Comparison of ENCODE assay signal across 8 cellular contexts in genomic region chr22:21632237-21632895, GRCh38. TPM values are rescaled to one million over a fixed set of nuclear protein-coding genes. Genes with fewer than 3 reads are reported as not detected.
DNase-seq lines count a peak whose midpoint lies in the region; ATAC-seq lines count a peak whose summit lies in the region.

Gene CCDC116 (plus strand): TSS chr22:21632760. CDS start chr22:21633182, 422 bp downstream.

- H2AK5ac ChIP-seq in neuronal stem cell (ENCODE audit: low read depth, low read length) (peak within 1 kb of the TSS; percentile 81), mesenchymal stem cell (ENCODE audit: low read length, severe bottlenecking) (no peak within 1 kb of the TSS)

- H3K9ac ChIP-seq in neuronal stem cell (ENCODE audit: low read depth, low read length, poor library complexity) (no peak within 1 kb of the TSS), mesenchymal stem cell (ENCODE audit: low read length) (no peak within 1 kb of the TSS)

- H2BK15ac ChIP-seq in neuronal stem cell (ENCODE audit: low read length) (no peak within 1 kb of the TSS), mesenchymal stem cell (ENCODE audit: low read depth, poor library complexity, severe bottlenecking) (no peak within 1 kb of the TSS)

- H3K4me3 ChIP-seq in neuronal stem cell (ENCODE audit: low read length in 2 of 2) (no peak within 1 kb of the TSS), mesenchymal stem cell (ENCODE audit: insufficient read depth in 1 of 2, low read depth in 1 of 2, low read length in 2 of 2) (no peak within 1 kb of the TSS)

- H2BK12ac ChIP-seq in neuronal stem cell (ENCODE audit: low read length) (peak within 1 kb of the TSS; percentile 41), mesenchymal stem cell (ENCODE audit: low read length in 2 of 2) (no peak within 1 kb of the TSS)

- H3K14ac ChIP-seq in neuronal stem cell (ENCODE audit: low read length) (peak within 1 kb of the TSS; percentile 71), mesenchymal stem cell (ENCODE audit: low read length in 2 of 2) (no peak within 1 kb of the TSS)

- H3K18ac ChIP-seq in neuronal stem cell (ENCODE audit: low read length): peak within 1 kb of the TSS; percentile 76
- no peak within 1 kb of the TSS for H3K18ac ChIP-seq in mesenchymal stem cell (ENCODE audit: low read depth in 1 of 2, low read length in 2 of 2)

- H2AFZ ChIP-seq in neuronal stem cell (ENCODE audit: low read length) (no peak within 1 kb of the TSS), mesenchymal stem cell (ENCODE audit: low read depth, low read length) (no peak within 1 kb of the TSS)

- H3K23ac ChIP-seq in neuronal stem cell (ENCODE audit: low read depth, low read length, poor library complexity) (peak within 1 kb of the TSS; percentile 100), mesenchymal stem cell (ENCODE audit: low read length in 2 of 2) (no peak within 1 kb of the TSS)

- H4K8ac ChIP-seq in neuronal stem cell (ENCODE audit: low read depth, low read length) (peak within 1 kb of the TSS; percentile 17), mesenchymal stem cell (ENCODE audit: low read length) (no peak within 1 kb of the TSS)

- ATAC-seq in HG03571 (IDR thresholded peaks at IDR 0.05; ENCODE audit: unreplicated experiment): no peak
- no peak for ATAC-seq in esophagus mucosa
- ATAC-seq in HG02981 (IDR thresholded peaks at IDR 0.05; ENCODE audit: unreplicated experiment): no peak

- H3K79me1 ChIP-seq in neuronal stem cell (ENCODE audit: low read depth, low read length) (peaks cover 14% of the 10 kb centered on the region), mesenchymal stem cell (replicated peaks; ENCODE audit: low read length, poor library complexity, severe bottlenecking) (peaks cover 11% of the 10 kb centered on the region)

- H3K4me2 ChIP-seq in neuronal stem cell (ENCODE audit: insufficient read depth, low read length, poor library complexity, severe bottlenecking): no peak within 1 kb of the TSS
- H3K4me2 ChIP-seq in mesenchymal stem cell (ENCODE audit: low read length, poor library complexity, severe bottlenecking): no peak within 1 kb of the TSS

- H3K36me3 ChIP-seq in neuronal stem cell (replicated peaks in 1 of 2; ENCODE audit: control insufficient read depth in 2 of 2, insufficient read depth in 2 of 2, low read length in 2 of 2): peaks cover 4 to 13% of the 10 kb centered on the region in 2 donors
- H3K36me3 ChIP-seq in mesenchymal stem cell (ENCODE audit: control insufficient read depth in 1 of 2, insufficient read depth in 2 of 2, low read depth in 1 of 2, low read length in 2 of 2): peaks cover 0 to 14% of the 10 kb centered on the region in 2 experiments

- peaks cover 0 to 2% (median 0%) of the 10 kb centered on the region in 3 experiments for H3K27me3 ChIP-seq in neuronal stem cell (ENCODE audit: control insufficient read depth in 3 of 3, insufficient read depth in 3 of 3, low read depth in 1 of 3, low read length in 3 of 3)
- H3K27me3 ChIP-seq in mesenchymal stem cell (ENCODE audit: control insufficient read depth in 1 of 2, insufficient read depth in 1 of 2, low read length in 2 of 2): peaks cover 0 to 4% of the 10 kb centered on the region in 2 experiments

- DNase-seq in D341Med (ENCODE audit: low spot score): peak; percentile 39
- DNase-seq in NCI-H526 treated with DMSO at 0.1 percent for 48 hours (lab: John Stamatoyannopoulos, UW): peak; percentile 22
- DNase-seq in activated T-cell treated with anti-CD3 and anti-CD28 coated beads for 24 hours (ENCODE audit: low read depth): peak; percentile 46
- no peak for DNase-seq in neuronal stem cell (ENCODE audit: low spot score)
- no peak for DNase-seq in mesenchymal stem cell

- H2BK5ac ChIP-seq in neuronal stem cell (ENCODE audit: low read length): peak within 1 kb of the TSS; percentile 66
- H2BK5ac ChIP-seq in mesenchymal stem cell (ENCODE audit: low read depth, low read length, poor library complexity, severe bottlenecking): no peak within 1 kb of the TSS

- no CpG with 5 or more reads among the region's 27 CpGs for WGBS in neuronal stem cell (ENCODE audit: extremely low coverage in 2 of 2, insufficient read length in 2 of 2, insufficient replicate concordance in 1 of 2), 2 donors
- WGBS in mesenchymal stem cell: 88% methylated on average over 27 of the region's 27 CpGs

- H3K4me1 ChIP-seq in neuronal stem cell (ENCODE audit: control insufficient read depth in 2 of 2, insufficient read depth in 1 of 2, low read depth in 1 of 2, low read length in 2 of 2) (peaks cover 7 to 8% of the 10 kb centered on the region in 2 donors), mesenchymal stem cell (ENCODE audit: control insufficient read depth, insufficient read depth, low read depth, low read length) (peaks cover 12% of the 10 kb centered on the region)

- H3K4ac ChIP-seq in neuronal stem cell (ENCODE audit: low read length): no peak within 1 kb of the TSS
- no peak within 1 kb of the TSS for H3K4ac ChIP-seq in mesenchymal stem cell (ENCODE audit: low read depth in 1 of 2, low read length in 2 of 2)

- peaks cover 0 to 5% of the 10 kb centered on the region in 2 donors for H3K9me3 ChIP-seq in neuronal stem cell (replicated peaks in 1 of 2; ENCODE audit: control insufficient read depth in 2 of 2, insufficient read depth in 1 of 2, low read depth in 1 of 2, low read length in 2 of 2)
- no peaks in the 10 kb centered on the region for H3K9me3 ChIP-seq in mesenchymal stem cell (ENCODE audit: control insufficient read depth, low read length)

- no peak within 1 kb of the TSS for H4K91ac ChIP-seq in neuronal stem cell (ENCODE audit: low read depth, low read length, poor library complexity)
- H4K91ac ChIP-seq in mesenchymal stem cell (ENCODE audit: low read length): no peak within 1 kb of the TSS

- no peak within 1 kb of the TSS for H2BK120ac ChIP-seq in neuronal stem cell (ENCODE audit: low read depth, low read length)
- no peak within 1 kb of the TSS for H2BK120ac ChIP-seq in mesenchymal stem cell (ENCODE audit: low read depth, low read length)

- H3K27ac ChIP-seq in neuronal stem cell (replicated peaks; ENCODE audit: low read length) (no peak within 1 kb of the TSS), mesenchymal stem cell (ENCODE audit: low read length, poor library complexity, severe bottlenecking) (no peak within 1 kb of the TSS)

RNA-seq across cellular contexts. Expression of gene CCDC116, which starts in this region (rescaled TPM):
- polyA plus RNA-seq in neuronal stem cell (2013, experiment 1 of 2): 0.10 TPM
- 0.18 TPM for polyA plus RNA-seq in neuronal stem cell (2013, experiment 2 of 2)
- 0.18 TPM for polyA plus RNA-seq in mesenchymal stem cell (2013, experiment 1 of 2)
- polyA plus RNA-seq in mesenchymal stem cell (2013, experiment 2 of 2): 0.11 TPM
- not detected for total RNA-seq in esophagus mucosa

Comparison
In these comparisons a context has a peak if more than half of its experiments do, and no peak if none do; other contexts are left out.
1. DNase-seq: peak in D341Med (single experiment), NCI-H526 treated with DMSO at 0.1 percent for 48 hours (single experiment) and activated T-cell treated with anti-CD3 and anti-CD28 coated beads for 24 hours (single experiment); none in neuronal stem cell (single experiment) and mesenchymal stem cell (single experiment).